Comparison of ENCODE assay signal across 10 cellular contexts in genomic region chr1:183278736-183279591, GRCh38.
DNase-seq lines count a peak whose midpoint lies in the region; ATAC-seq and TF ChIP-seq lines count a peak whose summit lies in the region.
"Had no signal": no experiment of that assay in that cellular context is flagged by ENCODE, and none has a peak within 500 bp of the region (broad histone marks: within the 10 kb centered on the region; RNA-seq: fewer than 3 reads in every experiment).

No MANE protein-coding gene starts in this region.

- intact Hi-C loops in A673 (cut with micrococcal nuclease; ENCODE audit: unreplicated experiment) (no loop called here), left lung (cut with DNase I) (no loop called here)

- H3K27ac ChIP-seq in A673 (ENCODE audit: low read depth, low read length, poor library complexity, severe bottlenecking): peak overlapping the region; percentile 70
- H3K27ac ChIP-seq in left lung: peak overlapping the region; percentile 67 to 95
- H3K27ac ChIP-seq: WERI-Rb-1 had no signal

- BruUV-seq in A673 (replicated peaks; lab: Mats Ljungman, UMichigan): no TSS peak

- H3K36me3 ChIP-seq in A673 (ENCODE audit: insufficient read depth, low read length, poor library complexity, severe bottlenecking) (no peaks in the 10 kb centered on the region), left lung (no peaks in the 10 kb centered on the region)
- H3K36me3 ChIP-seq: WERI-Rb-1 had no signal

- CTCF ChIA-PET in A673 (lab: Charles Lee): interaction anchor here (0.6 to 2.1 kb wide), 2 partner anchors 26 to 44 kb away, joined by 5 to 8 read pairs; no protein-coding TSS in a partner anchor

- H3K9me3 ChIP-seq in A673 (ENCODE audit: low read depth, low read length, poor library complexity, severe bottlenecking) (no peaks in the 10 kb centered on the region), left lung (no peaks in the 10 kb centered on the region)

- H3K4me1 ChIP-seq in A673 (ENCODE audit: insufficient read depth, low read length, poor library complexity, severe bottlenecking) (peaks cover 22% of the 10 kb centered on the region), left lung (peaks cover 20 to 47% of the 10 kb centered on the region in 2 donors)

- H3K4me3 ChIP-seq in A673 (ENCODE audit: low read depth, low read length, poor library complexity, severe bottlenecking): no peak overlapping the region
- H3K4me3 ChIP-seq in left lung: no peak overlapping the region
- H3K4me3 ChIP-seq: K562 had no signal

- no peak for ATAC-seq in left lung
- ATAC-seq: K562 had no signal

- POLR2A ChIA-PET in A673 (lab: Charles Lee; ENCODE audit: low non-redundant PET): no interaction called here

- H3K27me3 ChIP-seq in A673 (replicated peaks; ENCODE audit: insufficient read depth, low read depth, low read length, poor library complexity) (no peaks in the 10 kb centered on the region), left lung (no peaks in the 10 kb centered on the region)

- DNase-seq in A673 (ENCODE audit: low spot score): peak; percentile 79
- DNase-seq in HT-29 (ENCODE audit: low spot score): peak; percentile 42
- DNase-seq in brain pericyte (ENCODE audit: low read depth, low spot score): peak; percentile 72
- no peak for DNase-seq in left lung
- no peak for DNase-seq in SK-N-DZ (ENCODE audit: low spot score)
- no peak for DNase-seq in GOT3 (lab: John Stamatoyannopoulos, UW)
- DNase-seq in COR-L47 (lab: John Stamatoyannopoulos, UW): no peak
- DNase-seq in Kasumi-1 (lab: John Stamatoyannopoulos, UW): no peak
- DNase-seq: WERI-Rb-1 had no signal

- no peak for TF ChIP-seq CTCF in A673 (conservative IDR thresholded peaks at IDR 0.05; ENCODE audit: low read depth, low read length)
- TF ChIP-seq CTCF in left lung (IDR thresholded peaks at IDR 0.05): no peak

Comparison
In these comparisons a context has a peak if more than half of its experiments do, and no peak if none do; other contexts are left out.
1. DNase-seq: peak in A673 (single experiment), HT-29 (single experiment) and brain pericyte (single experiment); none in left lung (0 of 2), SK-N-DZ (single experiment), GOT3 (single experiment), COR-L47 (single experiment) and Kasumi-1 (0 of 2).